Comparison of ENCODE assay signal across 1 cellular context in genomic region chr7:16645593-16646426, GRCh38.
TF ChIP-seq lines count a peak whose summit lies in the region.

ANKMY2 (minus strand) TSS chr7:16645754; CDS start chr7:16645573, 181 bp downstream.
BZW2 (plus strand) TSS chr7:16646181; CDS start chr7:16665444, 19,263 bp downstream.

TF ChIP-seq in HEK293, 187 proteins besides CTCF, POLR2A, EP300 and RAD21 (continued from another document and continues in another):
- TF ChIP-seq ZNF639 (tag by site-specific recombination; IDR thresholded peaks at IDR 0.05) (no peak), ZNF354C (tag by site-specific recombination; IDR thresholded peaks at IDR 0.05; ENCODE audit: borderline replicate concordance, low read depth) (no peak), ZNF169 (tag by site-specific recombination; IDR thresholded peaks at IDR 0.05) (no peak), KLF7 (tag by site-specific recombination; IDR thresholded peaks at IDR 0.05; ENCODE audit: borderline replicate concordance) (no peak), ZNF513 (tag by site-specific recombination; IDR thresholded peaks at IDR 0.05) (no peak), ZBTB20 (tag by site-specific recombination; IDR thresholded peaks at IDR 0.05) (no peak; the same call in 1 of the 2 replicates), ZBTB1 (tag by site-specific recombination; IDR thresholded peaks at IDR 0.05) (no peak), ZNF654 (tag by site-specific recombination; IDR thresholded peaks at IDR 0.05; ENCODE audit: low read depth) (no peak), ZNF777 (tag by site-specific recombination; IDR thresholded peaks at IDR 0.05; ENCODE audit: borderline replicate concordance) (no peak), ZIC2 (tag by site-specific recombination; IDR thresholded peaks at IDR 0.05) (0 out of 2 replicates have a peak, but pooled peaks have one; percentile 19), KLF1 (tag by site-specific recombination; IDR thresholded peaks at IDR 0.05) (peak; percentile 25; the same call in 1 of the 2 replicates), ZNF26 (tag by site-specific recombination; IDR thresholded peaks at IDR 0.05) (no peak), ZNF214 (tag by site-specific recombination; IDR thresholded peaks at IDR 0.05; ENCODE audit: borderline replicate concordance) (no peak), ZNF747 (tag by site-specific recombination; IDR thresholded peaks at IDR 0.05) (no peak), ZBTB11 (tag by site-specific recombination; conservative IDR thresholded peaks at IDR 0.05; ENCODE audit: low read depth) (no peak), FEZF1 (tag by site-specific recombination; IDR thresholded peaks at IDR 0.05) (no peak), ZNF560 (tag by site-specific recombination; IDR thresholded peaks at IDR 0.05; ENCODE audit: borderline replicate concordance) (no peak), ZNF677 (tag by site-specific recombination; IDR thresholded peaks at IDR 0.05) (no peak), ZNF18 (tag by site-specific recombination; IDR thresholded peaks at IDR 0.05) (no peak), ZNF16 (tag by site-specific recombination; IDR thresholded peaks at IDR 0.05; ENCODE audit: low read depth) (no peak), GLI4 (tag by site-specific recombination; IDR thresholded peaks at IDR 0.05) (no peak), ZNF146 (tag by site-specific recombination; IDR thresholded peaks at IDR 0.05) (no peak), ZSCAN4 (tag by site-specific recombination; IDR thresholded peaks at IDR 0.05) (no peak), PBX3 (CRISPR knock-in tag; IDR thresholded peaks at IDR 0.05) (peak; percentile 37; the same call in 1 of the 2 replicates), ZNF704 (tag by site-specific recombination; IDR thresholded peaks at IDR 0.05) (no peak), EGR2 (tag by site-specific recombination; IDR thresholded peaks at IDR 0.05; ENCODE audit: low read depth) (peak; percentile 91), ZNF280D (tag by site-specific recombination; IDR thresholded peaks at IDR 0.05) (no peak), ZNF433 (tag by site-specific recombination; IDR thresholded peaks at IDR 0.05; ENCODE audit: low read depth) (no peak), ZNF362 (tag by site-specific recombination; IDR thresholded peaks at IDR 0.05) (no peak), ZNF274 (IDR thresholded peaks at IDR 0.05; ENCODE audit: low read length) (no peak), ZNF274 (tag by site-specific recombination; IDR thresholded peaks at IDR 0.05; ENCODE audit: borderline replicate concordance) (no peak), ZNF645 (tag by site-specific recombination; IDR thresholded peaks at IDR 0.05) (no peak), ZNF404 (tag by site-specific recombination; IDR thresholded peaks at IDR 0.05) (no peak), ZNF398 (tag by site-specific recombination; IDR thresholded peaks at IDR 0.05) (no peak), ZNF112 (tag by site-specific recombination; IDR thresholded peaks at IDR 0.05) (no peak), ZNF302 (tag by site-specific recombination; IDR thresholded peaks at IDR 0.05; ENCODE audit: low read depth) (no peak)
